In the genomic region with DNA sequence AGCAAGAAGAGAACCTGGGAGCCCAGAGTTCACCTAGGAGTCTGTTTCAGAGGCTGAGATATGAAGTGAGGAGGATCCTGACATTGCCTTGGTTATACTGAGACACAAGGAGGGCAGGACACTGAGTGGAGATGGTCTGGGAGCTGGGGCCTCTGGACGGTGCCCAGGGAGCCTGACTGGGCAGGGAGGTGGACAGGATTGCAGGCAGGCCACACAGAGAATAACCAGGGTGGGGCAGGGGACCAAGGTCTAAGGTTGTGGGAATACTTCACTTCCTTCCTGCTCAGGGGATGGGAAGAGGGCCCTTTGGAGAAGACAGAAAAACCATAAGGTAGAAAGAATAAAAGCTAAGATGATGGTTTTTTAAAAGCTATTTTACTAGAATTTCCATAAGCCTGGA, we compare ENCODE assay signal across 31 cellular contexts. TPM values are rescaled to one million over a fixed set of nuclear protein-coding genes. Genes with fewer than 3 reads are reported as not detected.
"Had no signal": no experiment of that assay in that cellular context is flagged by ENCODE, and none has a peak within 500 bp of the region (broad histone marks: within the 10 kb centered on the region; RNA-seq: fewer than 3 reads in every experiment).

No MANE protein-coding gene starts in this region.

- H3K27ac ChIP-seq: dorsolateral prefrontal cortex, gastrocnemius medialis, heart right ventricle, parathyroid adenoma, psoas muscle, right lobe of liver, spleen, thoracic aorta had no signal

- H3K4me1 Mint-ChIP-seq: stimulated activated memory B cell treated with anti-CD40 and anti-IgM and Interleukin-4, amounts not matched to agents 10 μg/mL and 1 μg/mL and 100 μg/mL, for 72 hours had no signal

- H3K27me3 ChIP-seq: gastrocnemius medialis, heart right ventricle, right lobe of liver, spleen had no signal

- H3K9me3 ChIP-seq: gastrocnemius medialis, heart right ventricle, psoas muscle, right lobe of liver, spleen, thoracic aorta had no signal

- H3K36me3 ChIP-seq: gastrocnemius medialis, heart right ventricle, right lobe of liver, spleen, thoracic aorta had no signal

- H3K4me1 ChIP-seq: gastrocnemius medialis, heart right ventricle, psoas muscle had no signal

- H3K4me3 Mint-ChIP-seq: nephron; stimulated activated memory B cell treated with anti-CD40 and anti-IgM and Interleukin-4, amounts not matched to agents 10 μg/mL and 1 μg/mL and 100 μg/mL, for 72 hours; stimulated activated naive CD8-positive, alpha-beta T cell treated with anti-CD3 and anti-CD28 coated beads, Interleukin-15, amount 100 ng/mL, for 72 hours; type B pancreatic cell had no signal

- ATAC-seq: esophagus mucosa; gastrocnemius medialis; heart right ventricle; left lobe of liver; psoas muscle; right lobe of liver; stimulated activated memory B cell treated with anti-CD40 and anti-IgM and Interleukin-4, amounts not matched to agents 10 μg/mL and 1 μg/mL and 100 μg/mL, for 72 hours; stimulated activated naive CD8-positive, alpha-beta T cell treated with anti-CD3 and anti-CD28 coated beads, Interleukin-15, amount 100 ng/mL, for 72 hours had no signal

- FAIRE-seq: islet of Langerhans, urothelium cell line had no signal

- H3K36me3 Mint-ChIP-seq: stimulated activated memory B cell treated with anti-CD40 and anti-IgM and Interleukin-4, amounts not matched to agents 10 μg/mL and 1 μg/mL and 100 μg/mL, for 72 hours; type B pancreatic cell had no signal

- H3K27ac Mint-ChIP-seq: nephron; stimulated activated memory B cell treated with anti-CD40 and anti-IgM and Interleukin-4, amounts not matched to agents 10 μg/mL and 1 μg/mL and 100 μg/mL, for 72 hours; stimulated activated naive CD8-positive, alpha-beta T cell treated with anti-CD3 and anti-CD28 coated beads, Interleukin-15, amount 100 ng/mL, for 72 hours had no signal

- H3K27me3 Mint-ChIP-seq: stimulated activated naive CD8-positive, alpha-beta T cell treated with anti-CD3 and anti-CD28 coated beads, Interleukin-15, amount 100 ng/mL, for 72 hours; type B pancreatic cell had no signal

- H3K4me3 ChIP-seq: dorsolateral prefrontal cortex, gastrocnemius medialis, heart right ventricle, psoas muscle, right lobe of liver, spleen, thoracic aorta had no signal

- DNase-seq: cortex of kidney; dorsolateral prefrontal cortex; effector CD8-positive, alpha-beta T cell; gastrocnemius medialis; heart right ventricle; hypothalamus; kidney glomerular epithelial cell; mammary epithelial cell; psoas muscle; retina; right lobe of liver; spleen; stimulated activated CD4-positive, alpha-beta T cell treated with anti-CD3 and anti-CD28 coated beads, Interleukin-15, amount 100 ng/mL, for 24 hours; stimulated activated CD4-positive, alpha-beta T cell treated with anti-CD3 and anti-CD28 coated beads, Interleukin-1b, Interleukin-23, amount 100 ng/mL, for 48 hours; stimulated activated CD4-positive, alpha-beta T cell treated with anti-CD3 and anti-CD28 coated beads, Interleukin-4, amount 100 ng/mL, for 24 hours; stimulated activated naive CD8-positive, alpha-beta T cell treated with anti-CD3 and anti-CD28 coated beads, Interleukin-15, amount 100 ng/mL, for 72 hours; substantia nigra had no signal

- H3K9me3 Mint-ChIP-seq: nephron; stimulated activated memory B cell treated with anti-CD40 and anti-IgM and Interleukin-4, amounts not matched to agents 10 μg/mL and 1 μg/mL and 100 μg/mL, for 72 hours; stimulated activated naive CD8-positive, alpha-beta T cell treated with anti-CD3 and anti-CD28 coated beads, Interleukin-15, amount 100 ng/mL, for 72 hours; type B pancreatic cell had no signal

RNA-seq across cellular contexts. Expression of gene EDAR, which starts 18.7 kb away (rescaled TPM):
- total RNA-seq: chondrocyte, fibroblast of villous mesenchyme, gastrocnemius medialis, mesenteric fat pad, myocyte, omental fat pad, psoas muscle, thoracic aorta had no signal
- polyA plus RNA-seq: heart right ventricle had no signal
